17 cellular contexts compared by ENCODE assay signal in genomic region chr12:29158364-29158763, GRCh38. TPM values are rescaled to one million over a fixed set of nuclear protein-coding genes. Genes with fewer than 3 reads are reported as not detected.
DNase-seq lines count a peak whose midpoint lies in the region; ATAC-seq and TF ChIP-seq lines count a peak whose summit lies in the region.
"Had no signal": no experiment of that assay in that cellular context is flagged by ENCODE, and none has a peak within 500 bp of the region (broad histone marks: within the 10 kb centered on the region; RNA-seq: fewer than 3 reads in every experiment).

No MANE protein-coding gene starts in this region.

- intact Hi-C loops in Calu3 (cut with micrococcal nuclease; ENCODE audit: unreplicated experiment), result no loop called here

- CTCF ChIA-PET in Calu3 (lab: Charles Lee), result no interaction called here

- H3K4me3 ChIP-seq in fibroblast of villous mesenchyme (ENCODE audit: low read depth, low read length), result no peak overlapping the region
- H3K4me3 ChIP-seq: gastrocnemius medialis had no signal

- H3K9me3 Mint-ChIP-seq in osteocyte (ENCODE audit: unreplicated experiment) (peaks cover 7% of the 10 kb centered on the region), Calu3 (ENCODE audit: low read depth, unreplicated experiment) (no peaks in the 10 kb centered on the region)

- H3K4me1 Mint-ChIP-seq in osteocyte (ENCODE audit: unreplicated experiment), result peaks cover 56% of the 10 kb centered on the region
- H3K4me1 Mint-ChIP-seq in Calu3 (ENCODE audit: low read depth, unreplicated experiment), result no peaks in the 10 kb centered on the region

- H3K27me3 Mint-ChIP-seq in osteocyte (ENCODE audit: unreplicated experiment) (no peaks in the 10 kb centered on the region), Calu3 (ENCODE audit: unreplicated experiment) (no peaks in the 10 kb centered on the region)
- H3K27me3 Mint-ChIP-seq: CD4-positive, CD25-positive, alpha-beta regulatory T cell; stimulated activated naive CD8-positive, alpha-beta T cell treated with anti-CD3 and anti-CD28 coated beads, Interleukin-15, amount 100 ng/mL, for 72 hours had no signal

- peak; percentile 50 for DNase-seq in GF-D8 (lab: John Stamatoyannopoulos, UW)
- DNase-seq in NOMO-1 treated with DMSO at 0.1 percent for 48 hours (lab: John Stamatoyannopoulos, UW; ENCODE audit: unreplicated experiment), result peak; percentile 80
- DNase-seq in fibroblast of villous mesenchyme (ENCODE audit: low read depth), result peak; percentile 23
- no peak for DNase-seq in osteocyte (ENCODE audit: extremely low spot score, unreplicated experiment)
- no peak for DNase-seq in NCI-H2029 treated with DMSO at 0.1 percent for 48 hours (lab: John Stamatoyannopoulos, UW)
- DNase-seq in stimulated activated naive CD8-positive, alpha-beta T cell treated with anti-CD3 and anti-CD28 coated beads, Interleukin-15, Interleukin-2, amounts not matched to agents 100 U/mL and 50 U/mL, for 24 hours, result no peak
- no peak for DNase-seq in AG20443 (ENCODE audit: low spot score)
- DNase-seq in Calu3, result no peak
- DNase-seq: activated CD4-positive, alpha-beta T cell treated with anti-CD3 and anti-CD28 coated beads, Interleukin-2, amount 10 ng/mL, durations not matched to agents 24 days and 14 days; activated T-cell treated with anti-CD3 and anti-CD28 coated beads, Interleukin-2, amount 50 U/mL, for 1 hour; CD4-positive, CD25-positive, alpha-beta regulatory T cell; central memory CD4-positive, alpha-beta T cell; gastrocnemius medialis; KG1; NCI-H524 treated with DMSO at 0.1 percent for 48 hours; stimulated activated naive CD8-positive, alpha-beta T cell treated with anti-CD3 and anti-CD28 coated beads, Interleukin-15, amount 100 ng/mL, for 72 hours had no signal

- peak overlapping the region; percentile 36 for H3K4me3 Mint-ChIP-seq in osteocyte (ENCODE audit: unreplicated experiment)
- H3K4me3 Mint-ChIP-seq in Calu3 (ENCODE audit: low read depth, unreplicated experiment), result no peak overlapping the region
- H3K4me3 Mint-ChIP-seq: activated CD4-positive, alpha-beta T cell treated with anti-CD3 and anti-CD28 coated beads, Interleukin-2, amount 10 ng/mL, durations not matched to agents 24 days and 14 days; CD4-positive, CD25-positive, alpha-beta regulatory T cell; stimulated activated naive CD8-positive, alpha-beta T cell treated with anti-CD3 and anti-CD28 coated beads, Interleukin-15, amount 100 ng/mL, for 72 hours had no signal

- H3K27ac Mint-ChIP-seq in osteocyte (ENCODE audit: unreplicated experiment) (peak overlapping the region; percentile 89), Calu3 (ENCODE audit: unreplicated experiment) (no peak overlapping the region)
- H3K27ac Mint-ChIP-seq: activated CD4-positive, alpha-beta T cell treated with anti-CD3 and anti-CD28 coated beads, Interleukin-2, amount 10 ng/mL, durations not matched to agents 24 days and 14 days; stimulated activated naive CD8-positive, alpha-beta T cell treated with anti-CD3 and anti-CD28 coated beads, Interleukin-15, amount 100 ng/mL, for 72 hours had no signal

- TF ChIP-seq CTCF in fibroblast of villous mesenchyme (IDR thresholded peaks at IDR 0.05; ENCODE audit: insufficient read depth, low read depth, low read length) (no peak), osteocyte (IDR thresholded peaks at IDR 0.05) (no peak), Calu3 (IDR thresholded peaks at IDR 0.05; ENCODE audit: unreplicated experiment) (no peak)

- H3K36me3 Mint-ChIP-seq in osteocyte (ENCODE audit: unreplicated experiment) (peaks cover 5% of the 10 kb centered on the region), Calu3 (ENCODE audit: insufficient read depth, unreplicated experiment) (no peaks in the 10 kb centered on the region)
- H3K36me3 Mint-ChIP-seq: CD4-positive, CD25-positive, alpha-beta regulatory T cell had no signal

- no TSS peak for BruUV-seq in Calu3 (replicated peaks; lab: Mats Ljungman, UMichigan)

- no peak for ATAC-seq in stimulated activated naive CD8-positive, alpha-beta T cell treated with anti-CD3 and anti-CD28 coated beads, Interleukin-15, Interleukin-2, amounts not matched to agents 100 U/mL and 50 U/mL, for 24 hours
- ATAC-seq: Panc1; stimulated activated naive CD8-positive, alpha-beta T cell treated with anti-CD3 and anti-CD28 coated beads, Interleukin-15, amount 100 ng/mL, for 72 hours had no signal

RNA-seq across cellular contexts. Expression of gene FAR2, which starts 9.3 kb away (rescaled TPM):
- total RNA-seq in fibroblast of villous mesenchyme (5.6 and 8.7 TPM in 2 replicates), osteocyte (34.4 and 37.1 TPM in 2 replicates), Calu3 (2022) (20.8 and 24.0 TPM in 2 replicates)

Comparison
In these comparisons a context has a peak if more than half of its experiments do, and no peak if none do; other contexts are left out.
1. DNase-seq: peak in GF-D8 (single experiment), NOMO-1 treated with DMSO at 0.1 percent for 48 hours (single experiment) and fibroblast of villous mesenchyme (single experiment); none in osteocyte (single experiment), NCI-H2029 treated with DMSO at 0.1 percent for 48 hours (single experiment), stimulated activated naive CD8-positive, alpha-beta T cell treated with anti-CD3 and anti-CD28 coated beads, Interleukin-15, Interleukin-2, amounts not matched to agents 100 U/mL and 50 U/mL, for 24 hours (single experiment), AG20443 (single experiment) and Calu3 (single experiment).